In genomic region chr1:156295391-156295947, GRCh38 we compare ENCODE assay signal across 1 cellular context.
A peak's percentile ranks its signal among the peaks of the same experiment; 100 is the strongest.
TF ChIP-seq lines count a peak whose summit lies in the region.

A gene with protein sequence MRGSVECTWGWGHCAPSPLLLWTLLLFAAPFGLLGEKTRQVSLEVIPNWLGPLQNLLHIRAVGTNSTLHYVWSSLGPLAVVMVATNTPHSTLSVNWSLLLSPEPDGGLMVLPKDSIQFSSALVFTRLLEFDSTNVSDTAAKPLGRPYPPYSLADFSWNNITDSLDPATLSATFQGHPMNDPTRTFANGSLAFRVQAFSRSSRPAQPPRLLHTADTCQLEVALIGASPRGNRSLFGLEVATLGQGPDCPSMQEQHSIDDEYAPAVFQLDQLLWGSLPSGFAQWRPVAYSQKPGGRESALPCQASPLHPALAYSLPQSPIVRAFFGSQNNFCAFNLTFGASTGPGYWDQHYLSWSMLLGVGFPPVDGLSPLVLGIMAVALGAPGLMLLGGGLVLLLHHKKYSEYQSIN (minus strand): TSS chr1:156295679. CDS start chr1:156295645, 34 bp downstream.

TF ChIP-seq in K562, 482 proteins besides CTCF, POLR2A, EP300 and RAD21 (continued from another document):
- TF ChIP-seq, protein P1, sequence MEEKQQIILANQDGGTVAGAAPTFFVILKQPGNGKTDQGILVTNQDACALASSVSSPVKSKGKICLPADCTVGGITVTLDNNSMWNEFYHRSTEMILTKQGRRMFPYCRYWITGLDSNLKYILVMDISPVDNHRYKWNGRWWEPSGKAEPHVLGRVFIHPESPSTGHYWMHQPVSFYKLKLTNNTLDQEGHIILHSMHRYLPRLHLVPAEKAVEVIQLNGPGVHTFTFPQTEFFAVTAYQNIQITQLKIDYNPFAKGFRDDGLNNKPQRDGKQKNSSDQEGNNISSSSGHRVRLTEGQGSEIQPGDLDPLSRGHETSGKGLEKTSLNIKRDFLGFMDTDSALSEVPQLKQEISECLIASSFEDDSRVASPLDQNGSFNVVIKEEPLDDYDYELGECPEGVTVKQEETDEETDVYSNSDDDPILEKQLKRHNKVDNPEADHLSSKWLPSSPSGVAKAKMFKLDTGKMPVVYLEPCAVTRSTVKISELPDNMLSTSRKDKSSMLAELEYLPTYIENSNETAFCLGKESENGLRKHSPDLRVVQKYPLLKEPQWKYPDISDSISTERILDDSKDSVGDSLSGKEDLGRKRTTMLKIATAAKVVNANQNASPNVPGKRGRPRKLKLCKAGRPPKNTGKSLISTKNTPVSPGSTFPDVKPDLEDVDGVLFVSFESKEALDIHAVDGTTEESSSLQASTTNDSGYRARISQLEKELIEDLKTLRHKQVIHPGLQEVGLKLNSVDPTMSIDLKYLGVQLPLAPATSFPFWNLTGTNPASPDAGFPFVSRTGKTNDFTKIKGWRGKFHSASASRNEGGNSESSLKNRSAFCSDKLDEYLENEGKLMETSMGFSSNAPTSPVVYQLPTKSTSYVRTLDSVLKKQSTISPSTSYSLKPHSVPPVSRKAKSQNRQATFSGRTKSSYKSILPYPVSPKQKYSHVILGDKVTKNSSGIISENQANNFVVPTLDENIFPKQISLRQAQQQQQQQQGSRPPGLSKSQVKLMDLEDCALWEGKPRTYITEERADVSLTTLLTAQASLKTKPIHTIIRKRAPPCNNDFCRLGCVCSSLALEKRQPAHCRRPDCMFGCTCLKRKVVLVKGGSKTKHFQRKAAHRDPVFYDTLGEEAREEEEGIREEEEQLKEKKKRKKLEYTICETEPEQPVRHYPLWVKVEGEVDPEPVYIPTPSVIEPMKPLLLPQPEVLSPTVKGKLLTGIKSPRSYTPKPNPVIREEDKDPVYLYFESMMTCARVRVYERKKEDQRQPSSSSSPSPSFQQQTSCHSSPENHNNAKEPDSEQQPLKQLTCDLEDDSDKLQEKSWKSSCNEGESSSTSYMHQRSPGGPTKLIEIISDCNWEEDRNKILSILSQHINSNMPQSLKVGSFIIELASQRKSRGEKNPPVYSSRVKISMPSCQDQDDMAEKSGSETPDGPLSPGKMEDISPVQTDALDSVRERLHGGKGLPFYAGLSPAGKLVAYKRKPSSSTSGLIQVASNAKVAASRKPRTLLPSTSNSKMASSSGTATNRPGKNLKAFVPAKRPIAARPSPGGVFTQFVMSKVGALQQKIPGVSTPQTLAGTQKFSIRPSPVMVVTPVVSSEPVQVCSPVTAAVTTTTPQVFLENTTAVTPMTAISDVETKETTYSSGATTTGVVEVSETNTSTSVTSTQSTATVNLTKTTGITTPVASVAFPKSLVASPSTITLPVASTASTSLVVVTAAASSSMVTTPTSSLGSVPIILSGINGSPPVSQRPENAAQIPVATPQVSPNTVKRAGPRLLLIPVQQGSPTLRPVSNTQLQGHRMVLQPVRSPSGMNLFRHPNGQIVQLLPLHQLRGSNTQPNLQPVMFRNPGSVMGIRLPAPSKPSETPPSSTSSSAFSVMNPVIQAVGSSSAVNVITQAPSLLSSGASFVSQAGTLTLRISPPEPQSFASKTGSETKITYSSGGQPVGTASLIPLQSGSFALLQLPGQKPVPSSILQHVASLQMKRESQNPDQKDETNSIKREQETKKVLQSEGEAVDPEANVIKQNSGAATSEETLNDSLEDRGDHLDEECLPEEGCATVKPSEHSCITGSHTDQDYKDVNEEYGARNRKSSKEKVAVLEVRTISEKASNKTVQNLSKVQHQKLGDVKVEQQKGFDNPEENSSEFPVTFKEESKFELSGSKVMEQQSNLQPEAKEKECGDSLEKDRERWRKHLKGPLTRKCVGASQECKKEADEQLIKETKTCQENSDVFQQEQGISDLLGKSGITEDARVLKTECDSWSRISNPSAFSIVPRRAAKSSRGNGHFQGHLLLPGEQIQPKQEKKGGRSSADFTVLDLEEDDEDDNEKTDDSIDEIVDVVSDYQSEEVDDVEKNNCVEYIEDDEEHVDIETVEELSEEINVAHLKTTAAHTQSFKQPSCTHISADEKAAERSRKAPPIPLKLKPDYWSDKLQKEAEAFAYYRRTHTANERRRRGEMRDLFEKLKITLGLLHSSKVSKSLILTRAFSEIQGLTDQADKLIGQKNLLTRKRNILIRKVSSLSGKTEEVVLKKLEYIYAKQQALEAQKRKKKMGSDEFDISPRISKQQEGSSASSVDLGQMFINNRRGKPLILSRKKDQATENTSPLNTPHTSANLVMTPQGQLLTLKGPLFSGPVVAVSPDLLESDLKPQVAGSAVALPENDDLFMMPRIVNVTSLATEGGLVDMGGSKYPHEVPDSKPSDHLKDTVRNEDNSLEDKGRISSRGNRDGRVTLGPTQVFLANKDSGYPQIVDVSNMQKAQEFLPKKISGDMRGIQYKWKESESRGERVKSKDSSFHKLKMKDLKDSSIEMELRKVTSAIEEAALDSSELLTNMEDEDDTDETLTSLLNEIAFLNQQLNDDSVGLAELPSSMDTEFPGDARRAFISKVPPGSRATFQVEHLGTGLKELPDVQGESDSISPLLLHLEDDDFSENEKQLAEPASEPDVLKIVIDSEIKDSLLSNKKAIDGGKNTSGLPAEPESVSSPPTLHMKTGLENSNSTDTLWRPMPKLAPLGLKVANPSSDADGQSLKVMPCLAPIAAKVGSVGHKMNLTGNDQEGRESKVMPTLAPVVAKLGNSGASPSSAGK (IDR thresholded peaks at IDR 0.05): peak; percentile 73
- TF ChIP-seq HDAC2 (IDR thresholded peaks at IDR 0.05) (peak; percentile 47; the same call in 1 of the 2 replicates), GABPA (tag; conservative IDR thresholded peaks at IDR 0.05; ENCODE audit: low read depth) (0 out of 2 replicates have a peak, but pooled peaks have one; percentile 16), NCOA4 (IDR thresholded peaks at IDR 0.05; ENCODE audit: partially characterized antibody) (no peak), NELFE (IDR thresholded peaks at IDR 0.05; ENCODE audit: insufficient read depth, insufficient read length) (no peak), TOE1 (IDR thresholded peaks at IDR 0.05; ENCODE audit: borderline replicate concordance) (peak; percentile 97), TOE1 (CRISPR knock-in tag; IDR thresholded peaks at IDR 0.05; ENCODE audit: borderline replicate concordance, low read depth) (no peak), MAZ (CRISPR knock-in tag; conservative IDR thresholded peaks at IDR 0.05 in 1 of 2, IDR thresholded peaks at IDR 0.05 in 1 of 2) (peak in 1 of 2 experiments; percentile 31; a peak in 1 of 4 replicates), USF2 (CRISPR knock-in tag; IDR thresholded peaks at IDR 0.05) (peak; percentile 97), POLR2AphosphoS5 (IDR thresholded peaks at IDR 0.05; ENCODE audit: control insufficient read depth, insufficient read depth, low read depth, low read length) (peak; percentile 17; the same call in 1 of the 2 replicates), MYC (IDR thresholded peaks at IDR 0.05; ENCODE audit: low read depth, low read length) (peak; percentile 31; the same call in 1 of the 2 replicates), MYC (CRISPR knock-in tag; IDR thresholded peaks at IDR 0.05; ENCODE audit: borderline replicate concordance, low read depth) (no peak), L3MBTL2 (IDR thresholded peaks at IDR 0.05) (peak; percentile 73), FOSL1 (tag; conservative IDR thresholded peaks at IDR 0.05) (0 out of 2 replicates have a peak, but pooled peaks have one; percentile 19), NR2C2 (CRISPR knock-in tag; IDR thresholded peaks at IDR 0.05) (0 out of 2 replicates have a peak, but pooled peaks have one; percentile 20), NR2C2 (tag; IDR thresholded peaks at IDR 0.05) (no peak), BRD4 (IDR thresholded peaks at IDR 0.05) (0 out of 2 replicates have a peak, but pooled peaks have one; percentile 41)
- TF ChIP-seq, protein P2, sequence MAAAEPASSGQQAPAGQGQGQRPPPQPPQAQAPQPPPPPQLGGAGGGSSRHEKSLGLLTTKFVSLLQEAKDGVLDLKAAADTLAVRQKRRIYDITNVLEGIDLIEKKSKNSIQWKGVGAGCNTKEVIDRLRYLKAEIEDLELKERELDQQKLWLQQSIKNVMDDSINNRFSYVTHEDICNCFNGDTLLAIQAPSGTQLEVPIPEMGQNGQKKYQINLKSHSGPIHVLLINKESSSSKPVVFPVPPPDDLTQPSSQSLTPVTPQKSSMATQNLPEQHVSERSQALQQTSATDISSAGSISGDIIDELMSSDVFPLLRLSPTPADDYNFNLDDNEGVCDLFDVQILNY (CRISPR knock-in tag; IDR thresholded peaks at IDR 0.05): no peak
